1 cellular context compared by ENCODE assay signal in genomic region chr7:77516085-77516484, GRCh38.
A peak's percentile ranks its signal among the peaks of the same experiment; 100 is the strongest.
TF ChIP-seq lines count a peak whose summit lies in the region.

No MANE protein-coding gene starts in this region.

TF ChIP-seq in HepG2, 621 proteins besides CTCF, POLR2A, EP300 and RAD21 (continued from another document and continues in another):
- TF ChIP-seq ZNF142 (CRISPR knock-in tag; IDR thresholded peaks at IDR 0.05) (no peak), TFAP4 (IDR thresholded peaks at IDR 0.05; ENCODE audit: borderline replicate concordance, low read depth) (no peak), THAP9 (CRISPR knock-in tag; IDR thresholded peaks at IDR 0.05; ENCODE audit: borderline replicate concordance) (no peak), AHR (CRISPR knock-in tag; IDR thresholded peaks at IDR 0.05) (no peak), ARNTL (CRISPR knock-in tag; IDR thresholded peaks at IDR 0.05) (no peak), MYPOP (CRISPR knock-in tag; IDR thresholded peaks at IDR 0.05) (no peak), ZNF451 (CRISPR knock-in tag; IDR thresholded peaks at IDR 0.05) (no peak), ZMYM3 (CRISPR knock-in tag; IDR thresholded peaks at IDR 0.05) (no peak), SMAD3 (CRISPR knock-in tag; IDR thresholded peaks at IDR 0.05) (no peak), KLF6 (CRISPR knock-in tag; IDR thresholded peaks at IDR 0.05) (no peak), FUBP1 (CRISPR knock-in tag; IDR thresholded peaks at IDR 0.05; ENCODE audit: borderline replicate concordance) (no peak), ZNF660 (CRISPR knock-in tag; IDR thresholded peaks at IDR 0.05; ENCODE audit: borderline replicate concordance, low read depth) (no peak), REST (IDR thresholded peaks at IDR 0.05; ENCODE audit: borderline replicate concordance in 1 of 2, low read depth in 1 of 2, low read length in 2 of 2) (0 out of 4 replicates have a peak, but pooled peaks of 1 of the 2 experiments have one; percentile 23), CREBL2 (CRISPR knock-in tag; IDR thresholded peaks at IDR 0.05; ENCODE audit: borderline replicate concordance) (no peak), ZNF264 (CRISPR knock-in tag; IDR thresholded peaks at IDR 0.05) (no peak), DRAP1 (CRISPR knock-in tag; IDR thresholded peaks at IDR 0.05) (no peak), IRX3 (CRISPR knock-in tag; IDR thresholded peaks at IDR 0.05; ENCODE audit: borderline replicate concordance, low read depth) (no peak), IRF1 (CRISPR knock-in tag; IDR thresholded peaks at IDR 0.05; ENCODE audit: low read depth) (no peak), ISL2 (CRISPR knock-in tag; IDR thresholded peaks at IDR 0.05) (no peak), ZNF263 (CRISPR knock-in tag; IDR thresholded peaks at IDR 0.05) (no peak), SRSF9 (IDR thresholded peaks at IDR 0.05; ENCODE audit: borderline replicate concordance, insufficient read depth, low read depth, low read length, poor library complexity, severe bottlenecking) (no peak), ARNT (IDR thresholded peaks at IDR 0.05) (no peak), ZNF44 (CRISPR knock-in tag; IDR thresholded peaks at IDR 0.05) (no peak), SIX4 (CRISPR knock-in tag; IDR thresholded peaks at IDR 0.05) (no peak), KLF9 (CRISPR knock-in tag; IDR thresholded peaks at IDR 0.05; ENCODE audit: low read depth) (no peak), FOXP1 (IDR thresholded peaks at IDR 0.05) (no peak; the same call in 1 of the 2 replicates), FOXP1 (CRISPR knock-in tag; IDR thresholded peaks at IDR 0.05) (peak; percentile 77), FOXJ3 (CRISPR knock-in tag; IDR thresholded peaks at IDR 0.05; ENCODE audit: borderline replicate concordance) (peak; percentile 36; the same call in 1 of the 2 replicates), E2F2 (CRISPR knock-in tag; IDR thresholded peaks at IDR 0.05; ENCODE audit: borderline replicate concordance) (no peak)
